Comparison of ENCODE assay signal across 10 cellular contexts in genomic region chr20:50048420-50049166, GRCh38.
DNase-seq lines count a peak whose midpoint lies in the region; ATAC-seq lines count a peak whose summit lies in the region.
"Had no signal": no experiment of that assay in that cellular context is flagged by ENCODE, and none has a peak within 500 bp of the region (broad histone marks: within the 10 kb centered on the region; RNA-seq: fewer than 3 reads in every experiment).

No MANE protein-coding gene starts in this region.

- ATAC-seq in activated naive CD8-positive, alpha-beta T cell treated with anti-CD3 and anti-CD28 coated beads, Interleukin-2, amount 50 U/mL, for 24 hours, result peak; percentile 94
- peak; percentile 86 for ATAC-seq in naive thymus-derived CD4-positive, alpha-beta T cell
- ATAC-seq in HG03520 (IDR thresholded peaks at IDR 0.05; ENCODE audit: unreplicated experiment) (no peak), HG03457 (IDR thresholded peaks at IDR 0.05; ENCODE audit: unreplicated experiment) (no peak), GM21576 (IDR thresholded peaks at IDR 0.05; ENCODE audit: unreplicated experiment) (no peak), HG02588 (IDR thresholded peaks at IDR 0.05; ENCODE audit: unreplicated experiment) (no peak)

- peaks cover 17% of the 10 kb centered on the region for H3K27me3 Mint-ChIP-seq in activated naive CD8-positive, alpha-beta T cell treated with anti-CD3 and anti-CD28 coated beads, Interleukin-2, amount 50 U/mL, for 24 hours
- peaks cover 6 to 37% (median 20%) of the 10 kb centered on the region in 5 donors for H3K27me3 Mint-ChIP-seq in naive thymus-derived CD4-positive, alpha-beta T cell

- H3K4me3 ChIP-seq in naive thymus-derived CD4-positive, alpha-beta T cell (ENCODE audit: low read length), result no peak overlapping the region
- H3K4me3 ChIP-seq: adrenal gland, SJSA1 had no signal

- H3K36me3 ChIP-seq in naive thymus-derived CD4-positive, alpha-beta T cell (ENCODE audit: control insufficient read depth in 2 of 3, insufficient read depth in 3 of 3, low read length in 3 of 3), result no peaks in the 10 kb centered on the region
- H3K36me3 ChIP-seq: adrenal gland, SJSA1 had no signal

- H3K36me3 Mint-ChIP-seq in activated naive CD8-positive, alpha-beta T cell treated with anti-CD3 and anti-CD28 coated beads, Interleukin-2, amount 50 U/mL, for 24 hours (ENCODE audit: low read depth), result no peaks in the 10 kb centered on the region
- no peaks in the 10 kb centered on the region for H3K36me3 Mint-ChIP-seq in naive thymus-derived CD4-positive, alpha-beta T cell

- peaks cover 23% of the 10 kb centered on the region for H3K4me1 Mint-ChIP-seq in activated naive CD8-positive, alpha-beta T cell treated with anti-CD3 and anti-CD28 coated beads, Interleukin-2, amount 50 U/mL, for 24 hours
- H3K4me1 Mint-ChIP-seq in naive thymus-derived CD4-positive, alpha-beta T cell, result peaks cover 0 to 12% (median 5%) of the 10 kb centered on the region in 7 donors

- peaks cover 4% of the 10 kb centered on the region for H3K9me3 Mint-ChIP-seq in activated naive CD8-positive, alpha-beta T cell treated with anti-CD3 and anti-CD28 coated beads, Interleukin-2, amount 50 U/mL, for 24 hours
- peaks cover 0 to 8% (median 2%) of the 10 kb centered on the region in 11 donors for H3K9me3 Mint-ChIP-seq in naive thymus-derived CD4-positive, alpha-beta T cell

- no peaks in the 10 kb centered on the region for H3K27me3 ChIP-seq in naive thymus-derived CD4-positive, alpha-beta T cell (ENCODE audit: control insufficient read depth in 2 of 2, insufficient read depth in 2 of 2, low read length in 2 of 2)
- H3K27me3 ChIP-seq: adrenal gland, SJSA1 had no signal

- peak overlapping the region; percentile 39 for H3K4me3 Mint-ChIP-seq in activated naive CD8-positive, alpha-beta T cell treated with anti-CD3 and anti-CD28 coated beads, Interleukin-2, amount 50 U/mL, for 24 hours
- no peak overlapping the region for H3K4me3 Mint-ChIP-seq in naive thymus-derived CD4-positive, alpha-beta T cell

- no peaks in the 10 kb centered on the region for H3K4me1 ChIP-seq in naive thymus-derived CD4-positive, alpha-beta T cell (ENCODE audit: control insufficient read depth in 2 of 2, insufficient read depth in 2 of 2, low read length in 2 of 2)

- CTCF ChIA-PET in naive thymus-derived CD4-positive, alpha-beta T cell (lab: Charles Lee), result interaction anchor here (0.6 kb wide), 1 partner anchor 65 kb away, joined by 3 read pairs; no protein-coding TSS in a partner anchor

- intact Hi-C loops in naive thymus-derived CD4-positive, alpha-beta T cell (cut with micrococcal nuclease), result no loop called here

- H3K27ac ChIP-seq in naive thymus-derived CD4-positive, alpha-beta T cell (ENCODE audit: low read depth, low read length), result no peak overlapping the region
- H3K27ac ChIP-seq: SJSA1 had no signal

- H3K9me3 ChIP-seq in naive thymus-derived CD4-positive, alpha-beta T cell (ENCODE audit: control insufficient read depth in 2 of 3, low read length in 3 of 3), result no peaks in the 10 kb centered on the region
- H3K9me3 ChIP-seq: adrenal gland had no signal

- H3K27ac Mint-ChIP-seq in activated naive CD8-positive, alpha-beta T cell treated with anti-CD3 and anti-CD28 coated beads, Interleukin-2, amount 50 U/mL, for 24 hours, result peak overlapping the region; percentile 62
- no peak overlapping the region for H3K27ac Mint-ChIP-seq in naive thymus-derived CD4-positive, alpha-beta T cell

- POLR2A ChIA-PET in naive thymus-derived CD4-positive, alpha-beta T cell (lab: Charles Lee), result no interaction called here

- peak; percentile 10 for DNase-seq in stimulated activated CD4-positive, alpha-beta T cell treated with anti-CD3 and anti-CD28 coated beads, Interleukin-15, amount 100 ng/mL, for 24 hours
- no peak for DNase-seq in stimulated activated CD4-positive, alpha-beta T cell treated with anti-CD3 and anti-CD28 coated beads, Interleukin-4, amount 100 ng/mL, for 24 hours
- DNase-seq in activated naive CD8-positive, alpha-beta T cell treated with anti-CD3 and anti-CD28 coated beads, Interleukin-2, amount 50 U/mL, for 24 hours, result peak; percentile 65
- peak in 1 of 9 donors; percentile 14 for DNase-seq in naive thymus-derived CD4-positive, alpha-beta T cell

Comparison
In these comparisons a context has a peak if more than half of its experiments do, and no peak if none do; other contexts are left out.
1. ATAC-seq: peak in activated naive CD8-positive, alpha-beta T cell treated with anti-CD3 and anti-CD28 coated beads, Interleukin-2, amount 50 U/mL, for 24 hours (single experiment) and naive thymus-derived CD4-positive, alpha-beta T cell (single experiment); none in HG03520 (single experiment), HG03457 (single experiment), GM21576 (single experiment) and HG02588 (single experiment).